1 cellular context compared by ENCODE assay signal in genomic region chr2:43184339-43184895, GRCh38.
TF ChIP-seq lines count a peak whose summit lies in the region.

No MANE protein-coding gene starts in this region.

TF ChIP-seq in HepG2, 621 proteins besides CTCF, POLR2A, EP300 and RAD21 (continued from another document and continues in another):
- TF ChIP-seq ZNF281 (CRISPR knock-in tag; IDR thresholded peaks at IDR 0.05; ENCODE audit: borderline replicate concordance) = peak; percentile 80; the same call in 1 of the 2 replicates
- peak; percentile 87 for TF ChIP-seq MEF2D (CRISPR knock-in tag; IDR thresholded peaks at IDR 0.05)
- TF ChIP-seq ZNF274 (CRISPR knock-in tag; IDR thresholded peaks at IDR 0.05) = no peak; the same call in 1 of the 2 replicates
- TF ChIP-seq KAT7 (CRISPR knock-in tag; IDR thresholded peaks at IDR 0.05; ENCODE audit: borderline replicate concordance) = peak; percentile 70; the same call in 1 of the 2 replicates
- TF ChIP-seq SOX13 (IDR thresholded peaks at IDR 0.05) = no peak
- peak in 1 of 2 experiments; percentile 78; a peak in 2 of 4 replicates for TF ChIP-seq SOX13 (CRISPR knock-in tag; conservative IDR thresholded peaks at IDR 0.05 in 1 of 2, IDR thresholded peaks at IDR 0.05 in 1 of 2)
- TF ChIP-seq ZBTB33 (CRISPR knock-in tag; IDR thresholded peaks at IDR 0.05) = peak; percentile 68; the same call in 1 of the 2 replicates
- TF ChIP-seq SIX1 (CRISPR knock-in tag; IDR thresholded peaks at IDR 0.05; ENCODE audit: borderline replicate concordance) = no peak; the same call in 1 of the 2 replicates
- TF ChIP-seq ZNF709 (CRISPR knock-in tag; IDR thresholded peaks at IDR 0.05) = no peak
- TF ChIP-seq ETV5 (CRISPR knock-in tag; IDR thresholded peaks at IDR 0.05; ENCODE audit: borderline replicate concordance) = peak; percentile 88
- no peak for TF ChIP-seq MATR3 (CRISPR knock-in tag; IDR thresholded peaks at IDR 0.05)
- peak; percentile 82; the same call in 1 of the 2 replicates for TF ChIP-seq FOXO1 (CRISPR knock-in tag; IDR thresholded peaks at IDR 0.05)
- no peak for TF ChIP-seq PLRG1 (conservative IDR thresholded peaks at IDR 0.05)
- TF ChIP-seq LCORL (IDR thresholded peaks at IDR 0.05) = no peak
- peak; percentile 98 for TF ChIP-seq LCORL (CRISPR knock-in tag; IDR thresholded peaks at IDR 0.05)
- peak; percentile 88; the same call in 1 of the 2 replicates for TF ChIP-seq ZNF414 (CRISPR knock-in tag; IDR thresholded peaks at IDR 0.05)
- no peak for TF ChIP-seq ZNF253 (CRISPR knock-in tag; IDR thresholded peaks at IDR 0.05; ENCODE audit: borderline replicate concordance)
- peak; percentile 58 for TF ChIP-seq GATAD1 (CRISPR knock-in tag; IDR thresholded peaks at IDR 0.05)
- no peak for TF ChIP-seq ZNF101 (CRISPR knock-in tag; IDR thresholded peaks at IDR 0.05; ENCODE audit: borderline replicate concordance, low read depth)
- TF ChIP-seq TRAFD1 (CRISPR knock-in tag; IDR thresholded peaks at IDR 0.05; ENCODE audit: borderline replicate concordance) = no peak
- peak; percentile 99 for TF ChIP-seq ZMYM3 (CRISPR knock-in tag; IDR thresholded peaks at IDR 0.05)
- no peak; the same call in 1 of the 2 replicates for TF ChIP-seq ZSCAN9 (CRISPR knock-in tag; IDR thresholded peaks at IDR 0.05; ENCODE audit: borderline replicate concordance)
- peak; percentile 92 for TF ChIP-seq KDM1A (CRISPR knock-in tag; IDR thresholded peaks at IDR 0.05)
- TF ChIP-seq ZNF260 (CRISPR knock-in tag; IDR thresholded peaks at IDR 0.05; ENCODE audit: borderline replicate concordance, low read depth) = no peak
- no peak for TF ChIP-seq ZNF512 (CRISPR knock-in tag; IDR thresholded peaks at IDR 0.05)
- peak; percentile 98 for TF ChIP-seq RXRB (CRISPR knock-in tag; IDR thresholded peaks at IDR 0.05; ENCODE audit: borderline replicate concordance)
- no peak for TF ChIP-seq ZNF883 (CRISPR knock-in tag; IDR thresholded peaks at IDR 0.05; ENCODE audit: not compliant biosample characterization)
- TF ChIP-seq SNAI1 (CRISPR knock-in tag; IDR thresholded peaks at IDR 0.05; ENCODE audit: borderline replicate concordance) = no peak
- no peak for TF ChIP-seq MYPOP (CRISPR knock-in tag; IDR thresholded peaks at IDR 0.05)
- peak; percentile 84 for TF ChIP-seq HIVEP1 (CRISPR knock-in tag; IDR thresholded peaks at IDR 0.05)
- peak; percentile 32; the same call in 1 of the 2 replicates for TF ChIP-seq HIC2 (CRISPR knock-in tag; IDR thresholded peaks at IDR 0.05; ENCODE audit: low read depth)
- peak in 1 of 2 experiments; percentile 74; a peak in 1 of 4 replicates for TF ChIP-seq HMGXB4 (CRISPR knock-in tag; IDR thresholded peaks at IDR 0.05; ENCODE audit: borderline replicate concordance in 1 of 2, low read depth in 1 of 2)
- TF ChIP-seq TGIF2 (CRISPR knock-in tag; IDR thresholded peaks at IDR 0.05) = no peak
- TF ChIP-seq ZNF749 (CRISPR knock-in tag; IDR thresholded peaks at IDR 0.05; ENCODE audit: borderline replicate concordance) = no peak
- peak; percentile 90; the same call in 1 of the 2 replicates for TF ChIP-seq CBX5 (CRISPR knock-in tag; IDR thresholded peaks at IDR 0.05; ENCODE audit: borderline replicate concordance)
- TF ChIP-seq ZBTB38 (CRISPR knock-in tag; IDR thresholded peaks at IDR 0.05) = peak; percentile 85; the same call in 1 of the 2 replicates
- TF ChIP-seq TFDP2 (CRISPR knock-in tag; IDR thresholded peaks at IDR 0.05) = peak; percentile 63; the same call in 1 of the 2 replicates
- no peak for TF ChIP-seq BRF2 (CRISPR knock-in tag; IDR thresholded peaks at IDR 0.05)
- TF ChIP-seq LBX2 (CRISPR knock-in tag; IDR thresholded peaks at IDR 0.05; ENCODE audit: borderline replicate concordance) = no peak
- TF ChIP-seq ZNF30 (CRISPR knock-in tag; IDR thresholded peaks at IDR 0.05) = no peak
- peak; percentile 54; the same call in 1 of the 2 replicates for TF ChIP-seq ZBTB39 (CRISPR knock-in tag; IDR thresholded peaks at IDR 0.05)
- TF ChIP-seq TP53 (CRISPR knock-in tag; conservative IDR thresholded peaks at IDR 0.05) = no peak
- peak; percentile 92; the same call in 1 of the 2 replicates for TF ChIP-seq ZNF619 (CRISPR knock-in tag; IDR thresholded peaks at IDR 0.05)
